Comparison of ENCODE assay signal across 21 cellular contexts in the genomic region with DNA sequence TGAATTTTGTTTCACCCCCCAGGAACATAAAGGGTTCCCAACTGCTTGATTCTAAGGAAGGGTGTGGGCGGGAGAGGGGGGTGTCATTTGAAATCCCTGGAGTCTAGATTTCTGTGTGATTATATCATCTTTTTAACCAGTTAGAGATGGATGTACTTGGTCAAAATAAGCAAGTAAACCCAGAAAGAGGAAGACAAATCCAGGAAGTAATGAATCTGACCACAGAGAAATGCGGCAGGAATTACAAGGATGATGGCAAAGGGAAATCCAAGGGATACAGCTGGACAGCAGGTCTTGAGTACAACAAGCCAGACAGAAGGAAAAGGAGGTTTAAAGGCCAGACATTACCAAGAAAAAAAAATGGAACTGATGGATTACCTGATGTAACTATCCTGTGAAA. TPM values are rescaled to one million over a fixed set of nuclear protein-coding genes. Genes with fewer than 3 reads are reported as not detected.
A peak's percentile ranks its signal among the peaks of the same experiment; 100 is the strongest.
DNase-seq lines count a peak whose midpoint lies in the region; ATAC-seq, FAIRE-seq and TF ChIP-seq lines count a peak whose summit lies in the region.
"Had no signal": no experiment of that assay in that cellular context is flagged by ENCODE, and none has a peak within 500 bp of the region (broad histone marks: within the 10 kb centered on the region; RNA-seq: fewer than 3 reads in every experiment).

No MANE protein-coding gene starts in this region.

- H3K9me3 ChIP-seq in astrocyte (ENCODE audit: insufficient read depth, low read depth, low read length) (no peaks in the 10 kb centered on the region), Peyer's patch (no peaks in the 10 kb centered on the region)
- H3K9me3 ChIP-seq: esophagus muscularis mucosa, heart left ventricle, lower lobe of right lung, ovary, stomach, upper lobe of left lung had no signal

- peak overlapping the region; percentile 16 for H3K27ac ChIP-seq in astrocyte (ENCODE audit: low read depth, low read length)
- H3K27ac ChIP-seq in Peyer's patch = no peak overlapping the region
- H3K27ac ChIP-seq: cardiac muscle cell, esophagus muscularis mucosa, heart left ventricle, lower lobe of right lung, ovary, stomach, upper lobe of left lung had no signal

- no peaks in the 10 kb centered on the region for H4K20me1 ChIP-seq in astrocyte (ENCODE audit: insufficient read depth, low read length)

- H3K36me3 ChIP-seq in astrocyte (ENCODE audit: insufficient read depth, low read length) (no peaks in the 10 kb centered on the region), Peyer's patch (no peaks in the 10 kb centered on the region)
- H3K36me3 ChIP-seq: cardiac muscle cell, esophagus muscularis mucosa, heart left ventricle, lower lobe of right lung, ovary, stomach, upper lobe of left lung had no signal

- no peak overlapping the region for H3K4me3 Mint-ChIP-seq in astrocyte (ENCODE audit: unreplicated experiment)
- H3K4me3 Mint-ChIP-seq in activated T-cell treated with anti-CD3 and anti-CD28 coated beads, Interleukin-2, amount 50 U/mL, for 4 hours = no peak overlapping the region
- H3K4me3 Mint-ChIP-seq: activated naive CD8-positive, alpha-beta T cell; activated T-cell treated with anti-CD3 and anti-CD28 coated beads, Interleukin-2, amount 50 U/mL, for 24 hours had no signal

- in situ Hi-C loops in KBM-7 (cut with MboI; ENCODE audit: low pct_unique_long_range_greater_than_20kb, low sequenced_read_pairs) = no loop called here

- TF ChIP-seq CTCF in astrocyte (IDR thresholded peaks at IDR 0.05; ENCODE audit: insufficient read depth, low read depth, low read length) (no peak), Peyer's patch (IDR thresholded peaks at IDR 0.05) (no peak)

- FAIRE-seq in astrocyte (lab: Jason Lieb, UNC) = peak; percentile 17

- ATAC-seq in activated T-cell treated with anti-CD3 and anti-CD28 coated beads, Interleukin-2, amount 50 U/mL, for 4 hours = no peak
- ATAC-seq in GM19035 (IDR thresholded peaks at IDR 0.05; ENCODE audit: unreplicated experiment) = no peak
- no peak for ATAC-seq in HG02885 (IDR thresholded peaks at IDR 0.05; ENCODE audit: poor library complexity, unreplicated experiment)
- ATAC-seq: lower lobe of right lung had no signal

- DNase-seq in AG20443 (ENCODE audit: low spot score) (peak; percentile 24), KBM-7 (peak; percentile 67), astrocyte (ENCODE audit: low read depth) (peak; percentile 71), kidney tubule cell (ENCODE audit: low spot score) (peak; percentile 81), Peyer's patch (no peak)
- no peak for DNase-seq in activated T-cell treated with anti-CD3 and anti-CD28 coated beads, Interleukin-2, amount 50 U/mL, for 4 hours
- DNase-seq: activated T-cell treated with anti-CD3 and anti-CD28 coated beads, Interleukin-2, amount 50 U/mL, for 24 hours; COR-L47; heart left ventricle; Karpas-422; lower lobe of right lung; naive B cell; NCI-H1436; ovary; stomach; upper lobe of left lung had no signal

- H3K79me2 ChIP-seq in astrocyte (ENCODE audit: insufficient read depth, low read length) = no peaks in the 10 kb centered on the region

- peak overlapping the region; percentile 91 for H3K27ac Mint-ChIP-seq in astrocyte (ENCODE audit: unreplicated experiment)
- H3K27ac Mint-ChIP-seq: activated naive CD8-positive, alpha-beta T cell; activated T-cell treated with anti-CD3 and anti-CD28 coated beads, Interleukin-2, amount 50 U/mL, for 24 hours had no signal

- no peaks in the 10 kb centered on the region for H3K27me3 Mint-ChIP-seq in astrocyte (ENCODE audit: low read depth, unreplicated experiment)
- H3K27me3 Mint-ChIP-seq in activated T-cell treated with anti-CD3 and anti-CD28 coated beads, Interleukin-2, amount 50 U/mL, for 4 hours (ENCODE audit: low read depth) = no peaks in the 10 kb centered on the region
- H3K27me3 Mint-ChIP-seq: activated naive CD8-positive, alpha-beta T cell; activated T-cell treated with anti-CD3 and anti-CD28 coated beads, Interleukin-2, amount 50 U/mL, for 24 hours; naive B cell had no signal

- no peak for TF ChIP-seq POLR2A in Peyer's patch (IDR thresholded peaks at IDR 0.05)

- H3K4me1 ChIP-seq in astrocyte (ENCODE audit: insufficient read depth, low read length) (peaks cover 23% of the 10 kb centered on the region), Peyer's patch (peaks cover 0 to 3% (median 0%) of the 10 kb centered on the region in 4 donors)

- H3K9me3 Mint-ChIP-seq in astrocyte (ENCODE audit: unreplicated experiment) = peaks cover 2% of the 10 kb centered on the region
- no peaks in the 10 kb centered on the region for H3K9me3 Mint-ChIP-seq in activated T-cell treated with anti-CD3 and anti-CD28 coated beads, Interleukin-2, amount 50 U/mL, for 4 hours
- H3K9me3 Mint-ChIP-seq: activated T-cell treated with anti-CD3 and anti-CD28 coated beads, Interleukin-2, amount 50 U/mL, for 24 hours; naive B cell had no signal

- peak overlapping the region; percentile 8 for H2AFZ ChIP-seq in astrocyte (ENCODE audit: low read depth, low read length)

- no peak overlapping the region for H3K9ac ChIP-seq in astrocyte (ENCODE audit: low read length)

- H3K27me3 ChIP-seq in astrocyte (ENCODE audit: insufficient read depth, low read length) (no peaks in the 10 kb centered on the region), Peyer's patch (no peaks in the 10 kb centered on the region)
- H3K27me3 ChIP-seq: cardiac muscle cell, esophagus muscularis mucosa, heart left ventricle, ovary, stomach, upper lobe of left lung had no signal

- no peak overlapping the region for H3K4me3 ChIP-seq in astrocyte (ENCODE audit: insufficient read depth, low read depth, low read length)
- no peak overlapping the region for H3K4me3 ChIP-seq in Peyer's patch
- H3K4me3 ChIP-seq: cardiac muscle cell, esophagus muscularis mucosa, heart left ventricle, lower lobe of right lung, ovary, stomach, upper lobe of left lung had no signal

- peaks cover 4% of the 10 kb centered on the region for H3K36me3 Mint-ChIP-seq in astrocyte (ENCODE audit: low read depth, unreplicated experiment)
- H3K36me3 Mint-ChIP-seq in activated T-cell treated with anti-CD3 and anti-CD28 coated beads, Interleukin-2, amount 50 U/mL, for 4 hours (ENCODE audit: insufficient read depth) = peaks cover 15% of the 10 kb centered on the region
- H3K36me3 Mint-ChIP-seq: naive B cell had no signal

- peak overlapping the region; percentile 0 for H3K4me2 ChIP-seq in astrocyte (ENCODE audit: low read length)

- H3K4me1 Mint-ChIP-seq in astrocyte (ENCODE audit: low read depth, unreplicated experiment) = peaks cover 44% of the 10 kb centered on the region
- H3K4me1 Mint-ChIP-seq in activated T-cell treated with anti-CD3 and anti-CD28 coated beads, Interleukin-2, amount 50 U/mL, for 4 hours (ENCODE audit: low read depth) = no peaks in the 10 kb centered on the region

RNA-seq across cellular contexts. Expression of a gene that starts 38.9 kb away (rescaled TPM):
- 10.9 and 11.6 TPM in 2 replicates for total RNA-seq in astrocyte
- 10 to 100 TPM; 10.8 to 20.0 (median 17.1) TPM for total RNA-seq in activated T-cell treated with anti-CD3 and anti-CD28 coated beads, Interleukin-2, amount 50 U/mL, for 4 hours
- total RNA-seq in Peyer's patch = 10 to 100 TPM in 3 of 4 donors, 1 to 10 TPM in 1; 7.7 to 23.9 (median 15.7) TPM

RNA-seq across cellular contexts. Expression of a gene that starts 39.0 kb away (rescaled TPM):
- total RNA-seq in astrocyte = 5.2 and 6.0 TPM in 2 replicates
- 10 to 100 TPM in 2 of 3 donors, 1 to 10 TPM in 1; 9.5 to 13.3 (median 12.7) TPM for total RNA-seq in activated T-cell treated with anti-CD3 and anti-CD28 coated beads, Interleukin-2, amount 50 U/mL, for 4 hours
- 10 to 100 TPM in 1 of 4 donors, 1 to 10 TPM in 3; 4.6 to 29.7 (median 8.8) TPM for total RNA-seq in Peyer's patch

RNA-seq across cellular contexts. Expression of a gene that starts 45.7 kb away (rescaled TPM):
- total RNA-seq in astrocyte = 5.4 and 5.9 TPM in 2 replicates
- total RNA-seq in activated T-cell treated with anti-CD3 and anti-CD28 coated beads, Interleukin-2, amount 50 U/mL, for 4 hours = 1 to 10 TPM; 4.7 to 7.4 (median 7.2) TPM
- total RNA-seq in Peyer's patch = 10 to 100 TPM; 11.3 to 20.4 (median 15.5) TPM

Comparison
In these comparisons a context has a peak if more than half of its experiments do, and no peak if none do; other contexts are left out.
1. DNase-seq: peak in AG20443 (single experiment), KBM-7 (single experiment), astrocyte (single experiment) and kidney tubule cell (single experiment); none in activated T-cell treated with anti-CD3 and anti-CD28 coated beads, Interleukin-2, amount 50 U/mL, for 4 hours (single experiment) and Peyer's patch (0 of 3).